19 cellular contexts compared by ENCODE assay signal in the genomic region with DNA sequence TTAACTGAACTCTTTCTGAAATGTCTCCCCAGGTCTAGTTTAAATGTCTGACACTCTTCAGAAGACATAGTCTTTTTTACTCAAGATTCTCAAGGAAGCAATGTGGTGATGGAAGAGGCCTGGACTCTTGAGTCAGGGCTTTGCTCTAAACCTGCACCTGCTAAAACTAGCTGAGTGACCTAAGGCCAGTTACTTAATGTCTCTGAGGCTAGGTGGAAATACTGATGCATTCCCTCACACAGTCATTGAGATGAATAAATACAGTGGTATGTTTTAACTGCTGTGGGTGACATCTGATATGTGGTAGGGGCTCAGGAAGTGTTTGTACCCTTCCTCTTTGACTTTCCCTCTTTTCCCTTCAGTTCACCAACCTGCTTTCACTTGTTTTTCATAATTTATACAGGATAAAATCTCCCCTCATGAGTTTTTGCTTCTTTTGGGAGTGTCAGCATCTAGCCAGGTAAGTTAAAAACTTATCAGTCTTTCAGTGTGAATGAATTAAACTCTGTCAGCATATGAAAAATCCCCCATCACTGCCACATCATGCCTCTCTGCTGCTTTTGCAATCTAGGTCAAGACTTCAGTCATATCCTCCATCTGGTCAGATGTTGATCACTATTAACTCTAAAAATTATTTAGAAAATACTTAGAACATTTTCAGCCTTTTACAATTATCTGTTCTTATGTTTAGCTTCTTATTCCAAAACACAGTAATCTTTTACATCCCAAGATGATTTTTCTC.
A peak's percentile ranks its signal among the peaks of the same experiment; 100 is the strongest.
DNase-seq lines count a peak whose midpoint lies in the region; ATAC-seq and TF ChIP-seq lines count a peak whose summit lies in the region.
"Had no signal": no experiment of that assay in that cellular context is flagged by ENCODE, and none has a peak within 500 bp of the region (broad histone marks: within the 10 kb centered on the region; RNA-seq: fewer than 3 reads in every experiment).

No MANE protein-coding gene starts in this region.

- no peaks in the 10 kb centered on the region for H3K36me3 Mint-ChIP-seq in activated naive CD8-positive, alpha-beta T cell treated with anti-CD3 and anti-CD28 coated beads, Interleukin-2, amount 50 U/mL, for 24 hours (ENCODE audit: low read depth)
- H3K36me3 Mint-ChIP-seq in activated naive CD8-positive, alpha-beta T cell treated with anti-CD3 and anti-CD28 coated beads for 36 hours = no peaks in the 10 kb centered on the region
- no peaks in the 10 kb centered on the region for H3K36me3 Mint-ChIP-seq in T-helper 17 cell (ENCODE audit: low read depth)
- H3K36me3 Mint-ChIP-seq: CD14-positive monocyte had no signal

- TF ChIP-seq POLR2A in adrenal gland (IDR thresholded peaks at IDR 0.05) = no peak

- no peak for DNase-seq in activated naive CD8-positive, alpha-beta T cell treated with anti-CD3 and anti-CD28 coated beads, Interleukin-2, amount 50 U/mL, for 24 hours
- no peak for DNase-seq in activated naive CD8-positive, alpha-beta T cell treated with anti-CD3 and anti-CD28 coated beads for 36 hours
- no peak for DNase-seq in T-helper 17 cell
- peak; percentile 74 for DNase-seq in kidney tubule cell (ENCODE audit: low spot score)
- no peak for DNase-seq in NCI-H345 (lab: John Stamatoyannopoulos, UW)
- no peak for DNase-seq in adrenal gland
- no peak for DNase-seq in NCI-H748 treated with DMSO at 0.1 percent for 48 hours (lab: John Stamatoyannopoulos, UW)
- DNase-seq: ACHN, AML-193, Caco-2, DMS153, NCI-H1092, NCI-H146, NCI-H2081, NCI-H524, Peyer's patch, Right ventricle myocardium superior had no signal

- no peaks in the 10 kb centered on the region for H3K36me3 ChIP-seq in adrenal gland (replicated peaks in 1 of 2)
- H3K36me3 ChIP-seq: Peyer's patch had no signal

- H3K9me3 ChIP-seq in T-helper 17 cell (ENCODE audit: control insufficient read depth, low read length, poor library complexity, severe bottlenecking) = no peaks in the 10 kb centered on the region
- no peaks in the 10 kb centered on the region for H3K9me3 ChIP-seq in adrenal gland (replicated peaks in 1 of 3)
- H3K9me3 ChIP-seq: Caco-2, Peyer's patch had no signal

- no peak overlapping the region for H3K27ac Mint-ChIP-seq in activated naive CD8-positive, alpha-beta T cell treated with anti-CD3 and anti-CD28 coated beads, Interleukin-2, amount 50 U/mL, for 24 hours
- no peak overlapping the region for H3K27ac Mint-ChIP-seq in activated naive CD8-positive, alpha-beta T cell treated with anti-CD3 and anti-CD28 coated beads for 36 hours
- H3K27ac Mint-ChIP-seq in T-helper 17 cell = peak overlapping the region; percentile 49

- no peak overlapping the region for H3K4me3 Mint-ChIP-seq in activated naive CD8-positive, alpha-beta T cell treated with anti-CD3 and anti-CD28 coated beads, Interleukin-2, amount 50 U/mL, for 24 hours
- no peak overlapping the region for H3K4me3 Mint-ChIP-seq in activated naive CD8-positive, alpha-beta T cell treated with anti-CD3 and anti-CD28 coated beads for 36 hours
- no peak overlapping the region for H3K4me3 Mint-ChIP-seq in T-helper 17 cell
- H3K4me3 Mint-ChIP-seq: CD14-positive monocyte had no signal

- H3K27me3 Mint-ChIP-seq in activated naive CD8-positive, alpha-beta T cell treated with anti-CD3 and anti-CD28 coated beads, Interleukin-2, amount 50 U/mL, for 24 hours = peaks cover 2% of the 10 kb centered on the region
- peaks cover 8% of the 10 kb centered on the region for H3K27me3 Mint-ChIP-seq in activated naive CD8-positive, alpha-beta T cell treated with anti-CD3 and anti-CD28 coated beads for 36 hours
- H3K27me3 Mint-ChIP-seq in T-helper 17 cell = peaks cover 13% of the 10 kb centered on the region

- H3K4me1 Mint-ChIP-seq in activated naive CD8-positive, alpha-beta T cell treated with anti-CD3 and anti-CD28 coated beads, Interleukin-2, amount 50 U/mL, for 24 hours = peaks cover 5% of the 10 kb centered on the region
- H3K4me1 Mint-ChIP-seq in activated naive CD8-positive, alpha-beta T cell treated with anti-CD3 and anti-CD28 coated beads for 36 hours = peaks cover 4% of the 10 kb centered on the region
- H3K4me1 Mint-ChIP-seq in T-helper 17 cell = peaks cover 5% of the 10 kb centered on the region

- intact Hi-C loops in adrenal gland (cut with DNase I) = no loop called here

- no peaks in the 10 kb centered on the region for H3K4me1 ChIP-seq in adrenal gland (replicated peaks in 1 of 2)
- H3K4me1 ChIP-seq: Caco-2 had no signal

- TF ChIP-seq CTCF in adrenal gland (IDR thresholded peaks at IDR 0.05) = no peak

- ATAC-seq in activated naive CD8-positive, alpha-beta T cell treated with anti-CD3 and anti-CD28 coated beads, Interleukin-2, amount 50 U/mL, for 24 hours = peak; percentile 33
- peak; percentile 45 for ATAC-seq in T-helper 17 cell

- H3K27ac ChIP-seq in adrenal gland = no peak overlapping the region
- H3K27ac ChIP-seq: KMS-11, Peyer's patch had no signal

- H3K9me3 Mint-ChIP-seq in activated naive CD8-positive, alpha-beta T cell treated with anti-CD3 and anti-CD28 coated beads, Interleukin-2, amount 50 U/mL, for 24 hours = no peaks in the 10 kb centered on the region
- peaks cover 2% of the 10 kb centered on the region for H3K9me3 Mint-ChIP-seq in activated naive CD8-positive, alpha-beta T cell treated with anti-CD3 and anti-CD28 coated beads for 36 hours

- H3K4me3 ChIP-seq in adrenal gland = no peak overlapping the region
- H3K4me3 ChIP-seq: Peyer's patch had no signal

- H3K27me3 ChIP-seq in adrenal gland = no peaks in the 10 kb centered on the region
- H3K27me3 ChIP-seq: Peyer's patch had no signal
